6 cellular contexts compared by ENCODE assay signal in genomic region chrX:49042581-49043219, GRCh38. TPM values are rescaled to one million over a fixed set of nuclear protein-coding genes. Genes with fewer than 3 reads are reported as not detected.
DNase-seq lines count a peak whose midpoint lies in the region; FAIRE-seq and TF ChIP-seq lines count a peak whose summit lies in the region.

No MANE protein-coding gene starts in this region.

- CTCF ChIA-PET in AG04450 (lab: Charles Lee) (interaction anchor here (0.6 to 0.7 kb wide), 2 partner anchors 71 to 1972 kb away, joined by 3 read pairs; partner anchors contain the start of gene KCND1), H1 (lab: Charles Lee; ENCODE audit: partially characterized antibody) (interaction anchor here (0.6 kb wide), 1 partner anchor 101 kb away, joined by 4 read pairs; no protein-coding TSS in a partner anchor)

- POLR2A ChIA-PET in AG04450 (lab: Yijun Ruan, JAX) = interaction anchor here (0.6 to 2.5 kb wide), 14 partner anchors 8 to 1392 kb away, joined by 3 to 20 read pairs (median 5); partner anchors contain the start of genes ELK1, GRIPAP1, KCND1 and PQBP1
- POLR2A ChIA-PET in H1 (lab: Charles Lee; ENCODE audit: partially characterized antibody) = interaction anchor here (0.5 to 3.1 kb wide), 12 partner anchors 11 to 382 kb away, joined by 3 to 16 read pairs (median 4); partner anchors contain the start of genes CCDC120, GRIPAP1, KCND1 and PQBP1

- H4K8ac ChIP-seq in H1 (ENCODE audit: extremely low read depth, insufficient read depth, low read length) = no peak overlapping the region; the same call in 1 of the 2 replicates

- H3K4me3 ChIP-seq in AG04450 (ENCODE audit: low read depth, low read length) (peak overlapping the region; percentile 79), HL-60 (replicated peaks; ENCODE audit: insufficient read depth, low read length) (peak overlapping the region; percentile 62), H1 (ENCODE audit: extremely low read depth in 1 of 4, insufficient read depth in 2 of 4, low read depth in 3 of 4, low read length in 4 of 4) (peak overlapping the region; percentile 73 to 95 (median 86)), skeletal muscle cell (ENCODE audit: low read depth, low read length) (peak overlapping the region; percentile 71)

- H2BK12ac ChIP-seq in H1 (ENCODE audit: low read depth, low read length) = 0 out of 2 replicates have a peak overlapping the region, but pooled peaks have one; percentile 60

- H4K20me1 ChIP-seq in H1 (replicated peaks in 1 of 2; ENCODE audit: control insufficient read depth in 1 of 2, insufficient read depth in 2 of 2, low read length in 2 of 2) = no peaks in the 10 kb centered on the region

- peaks cover 6 to 13% (median 7%) of the 10 kb centered on the region in 4 experiments for H3K4me1 ChIP-seq in H1 (replicated peaks in 1 of 4; ENCODE audit: control insufficient read depth in 3 of 4, insufficient read depth in 4 of 4, low read length in 3 of 4)

- TF ChIP-seq RAD21 in H1 (IDR thresholded peaks at IDR 0.05 in 1 of 2, conservative IDR thresholded peaks at IDR 0.05 in 1 of 2; ENCODE audit: low read depth in 2 of 2, low read length in 2 of 2) = no peak

- H3K23me2 ChIP-seq in H1 (ENCODE audit: low read depth, low read length) = peaks cover 2% of the 10 kb centered on the region; the same call in 1 of the 2 replicates

- H3K4me2 ChIP-seq in H1 (ENCODE audit: insufficient read depth in 1 of 2, low read depth in 2 of 2, low read length in 2 of 2) = peak overlapping the region; percentile 67 to 75

- no peaks in the 10 kb centered on the region for H3K79me1 ChIP-seq in H1 (ENCODE audit: low read depth, low read length)

- H3K27ac ChIP-seq in AG04450 (ENCODE audit: low read depth, low read length) = peak overlapping the region; percentile 89
- peak overlapping the region; percentile 86 for H3K27ac ChIP-seq in HL-60 (replicated peaks)
- H3K27ac ChIP-seq in H1 (ENCODE audit: low read depth, low read length) = peak overlapping the region; percentile 81

- H2BK120ac ChIP-seq in H1 (replicated peaks; ENCODE audit: low read depth, low read length) = peak overlapping the region; percentile 67

- H3K9me3 ChIP-seq in AG04450 (ENCODE audit: control insufficient read depth, insufficient read depth, low read length) = no peaks in the 10 kb centered on the region
- no peaks in the 10 kb centered on the region for H3K9me3 ChIP-seq in H1 (ENCODE audit: insufficient read depth in 2 of 2, low read depth in 1 of 2, low read length in 1 of 2)

- H3K36me3 ChIP-seq in H1 (ENCODE audit: control insufficient read depth in 2 of 4, insufficient read depth in 4 of 4, low read length in 3 of 4) = peaks cover 7 to 19% (median 15%) of the 10 kb centered on the region in 4 experiments; a peak in 6 of 8 replicates

- H2BK5ac ChIP-seq in H1 (ENCODE audit: low read depth, low read length) = peak overlapping the region; percentile 85; the same call in 1 of the 2 replicates

- TF ChIP-seq EP300 in H1 (IDR thresholded peaks at IDR 0.05; ENCODE audit: borderline replicate concordance in 1 of 2, low read depth in 2 of 2, low read length in 2 of 2) = no peak

- H3K14ac ChIP-seq in H1 (ENCODE audit: insufficient read length) = no peak overlapping the region

- H2BK20ac ChIP-seq in H1 (ENCODE audit: low read length) = no peak overlapping the region

- no peak for DNase-seq in AG04450 (ENCODE audit: low read depth, low spot score)
- DNase-seq in HL-60 (ENCODE audit: low read depth in 1 of 2, low spot score in 1 of 2) = peak in 1 of 2 experiments; percentile 2
- DNase-seq in H1 (ENCODE audit: low read depth in 1 of 2, low spot score in 2 of 2) = no peak
- no peak for DNase-seq in skeletal muscle cell (ENCODE audit: low read depth)
- no peak for DNase-seq in SKM-1 (lab: John Stamatoyannopoulos, UW; ENCODE audit: unreplicated experiment)
- no peak for DNase-seq in iPS-NIHi7 (ENCODE audit: extremely low spot score)

- no peak overlapping the region for H3K56ac ChIP-seq in H1 (replicated peaks; ENCODE audit: insufficient read length, low read depth, low read length)

- no peak; a peak in 1 of 3 replicates for TF ChIP-seq POLR2A in H1 (IDR thresholded peaks at IDR 0.05; ENCODE audit: control extremely low read depth in 1 of 2, low read depth in 2 of 2, low read length in 2 of 2)

- H3K79me2 ChIP-seq in H1 (ENCODE audit: control insufficient read depth in 1 of 2, insufficient read depth in 2 of 2, low read length in 2 of 2) = peaks cover 9 to 32% of the 10 kb centered on the region in 2 experiments; a peak in 3 of 4 replicates

- WGBS in H1 (ENCODE audit: extremely low coverage in 1 of 2, insufficient coverage in 1 of 2, insufficient read length in 1 of 2, insufficient replicate concordance in 2 of 2, low coverage in 1 of 2, low lambda C conversion rate in 2 of 2, missing lambda C conversion rate in 1 of 2), 2 experiments = 5% methylated on average over 19 of the region's 29 CpGs; no CpG with 5 or more reads in 1 of the 2 experiments

- no peak overlapping the region; the same call in none of the 2 replicates for H3K18ac ChIP-seq in H1 (ENCODE audit: extremely low read depth, low read length)

- no peak overlapping the region for H2AK5ac ChIP-seq in H1 (ENCODE audit: low read depth, low read length)

- H3K27me3 ChIP-seq in AG04450 (ENCODE audit: control insufficient read depth, insufficient read depth, low read length) = no peaks in the 10 kb centered on the region
- H3K27me3 ChIP-seq in HL-60 (ENCODE audit: insufficient read depth, poor library complexity, severe bottlenecking) = no peaks in the 10 kb centered on the region
- H3K27me3 ChIP-seq in H1 (replicated peaks in 1 of 4; ENCODE audit: control insufficient read depth in 3 of 4, extremely low read depth in 1 of 4, insufficient read depth in 3 of 4, low read length in 3 of 4) = no peaks in the 10 kb centered on the region

- TF ChIP-seq CTCF in AG04450 (IDR thresholded peaks at IDR 0.05; ENCODE audit: low read depth, low read length) (no peak), HL-60 (IDR thresholded peaks at IDR 0.05; ENCODE audit: insufficient read depth, low read length) (no peak), H1 (IDR thresholded peaks at IDR 0.05; ENCODE audit: control extremely low read depth in 1 of 3, insufficient read depth in 1 of 3, low read depth in 1 of 3, low read length in 3 of 3) (no peak)

- H3K4ac ChIP-seq in H1 (replicated peaks; ENCODE audit: insufficient read length, low read depth, low read length) = no peak overlapping the region

- peak overlapping the region; percentile 81; the same call in 1 of the 2 replicates for H2BK15ac ChIP-seq in H1 (ENCODE audit: low read length)

- no peak overlapping the region for H3K23ac ChIP-seq in H1 (ENCODE audit: insufficient read length)

- no peak overlapping the region for H2AFZ ChIP-seq in H1 (ENCODE audit: low read length)

- peak overlapping the region; percentile 64 for H4K5ac ChIP-seq in H1 (ENCODE audit: insufficient read length, low read depth, low read length)

- no peak for FAIRE-seq in H1 (lab: Jason Lieb, UNC)

- H4K91ac ChIP-seq in H1 (replicated peaks; ENCODE audit: insufficient read length, low read length) = peak overlapping the region; percentile 66

- peak overlapping the region; percentile 13 to 82 (median 53) for H3K9ac ChIP-seq in H1 (replicated peaks in 1 of 4; ENCODE audit: extremely low read depth in 1 of 4, low read depth in 3 of 4, low read length in 3 of 4)

RNA-seq across cellular contexts. Expression of gene TFE3, which starts 0.5 kb away (rescaled TPM):
- polyA plus RNA-seq in AG04450 (2011; rRNA removed) (28.4 and 42.0 TPM in 2 replicates), H1 (2011; rRNA removed) (33.7 and 81.1 TPM in 2 replicates)
- polyA minus RNA-seq in AG04450 (2011; rRNA and poly(A)+ RNA removed) = 48.5 and 49.3 TPM in 2 replicates
- total RNA-seq in H1 (2021; fragmentation: NEBNext Ultra II Directional; extraction: Animal tissue kit (Norgen Biotek cat#: 25700)) = 52.9 and 55.2 TPM in 2 replicates
- 44.1 TPM for polyA plus RNA-seq in H1 (2011; cell fraction: cytosol; rRNA removed)
- 70.3 TPM for polyA plus RNA-seq in H1 (2011; cell fraction: nucleus; rRNA removed)
- polyA plus RNA-seq in H1 (2012, experiment 1 of 2) = 41.3 to 65.5 TPM (median 59.6 TPM) in 4 replicates
- 49.6 TPM for polyA plus RNA-seq in H1 (2012, experiment 2 of 2)
- polyA plus RNA-seq in H1 (2013, experiment 1 of 2) = 36.8 TPM
- 35.5 TPM for polyA plus RNA-seq in H1 (2013, experiment 2 of 2)
- polyA minus RNA-seq in H1 (2011; rRNA and poly(A)+ RNA removed) = 44.0 and 51.3 TPM in 2 replicates
- 51.0 TPM for polyA minus RNA-seq in H1 (2011; cell fraction: cytosol; rRNA and poly(A)+ RNA removed)
- polyA minus RNA-seq in H1 (2011; cell fraction: nucleus; rRNA and poly(A)+ RNA removed) = 28.0 TPM

RNA-seq across cellular contexts. Expression of gene CCDC120, which starts 16.1 kb away (rescaled TPM):
- 0.83 and 1.0 TPM in 2 replicates for polyA plus RNA-seq in AG04450 (2011; rRNA removed)
- 1.00 and 1.1 TPM in 2 replicates for polyA minus RNA-seq in AG04450 (2011; rRNA and poly(A)+ RNA removed)
- 11.8 and 11.9 TPM in 2 replicates for total RNA-seq in H1 (2021; fragmentation: NEBNext Ultra II Directional; extraction: Animal tissue kit (Norgen Biotek cat#: 25700))
- 4.9 and 8.6 TPM in 2 replicates for polyA plus RNA-seq in H1 (2011; rRNA removed)
- polyA plus RNA-seq in H1 (2011; cell fraction: cytosol; rRNA removed) = 5.2 TPM
- 16.9 TPM for polyA plus RNA-seq in H1 (2011; cell fraction: nucleus; rRNA removed)
- polyA plus RNA-seq in H1 (2012, experiment 1 of 2) = 7.7 to 10.3 TPM (median 9.3 TPM) in 4 replicates
- polyA plus RNA-seq in H1 (2012, experiment 2 of 2) = 7.5 TPM
- polyA plus RNA-seq in H1 (2013, experiment 1 of 2) = 7.6 TPM
- polyA plus RNA-seq in H1 (2013, experiment 2 of 2) = 7.6 TPM
- polyA minus RNA-seq in H1 (2011; rRNA and poly(A)+ RNA removed) = 3.1 and 5.0 TPM in 2 replicates
- 6.9 TPM for polyA minus RNA-seq in H1 (2011; cell fraction: cytosol; rRNA and poly(A)+ RNA removed)
- 5.9 TPM for polyA minus RNA-seq in H1 (2011; cell fraction: nucleus; rRNA and poly(A)+ RNA removed)

RNA-seq across cellular contexts. Expression of gene PRAF2, which starts 31.1 kb away (rescaled TPM):
- polyA plus RNA-seq in AG04450 (2011; rRNA removed) = 27.6 and 41.2 TPM in 2 replicates
- polyA minus RNA-seq in AG04450 (2011; rRNA and poly(A)+ RNA removed) = 25.3 and 29.3 TPM in 2 replicates
- total RNA-seq in H1 (2021; fragmentation: NEBNext Ultra II Directional; extraction: Animal tissue kit (Norgen Biotek cat#: 25700)) = 11.3 and 12.1 TPM in 2 replicates
- 15.4 and 18.9 TPM in 2 replicates for polyA plus RNA-seq in H1 (2011; rRNA removed)
- polyA plus RNA-seq in H1 (2011; cell fraction: cytosol; rRNA removed) = 10.0 TPM
- 16.8 TPM for polyA plus RNA-seq in H1 (2011; cell fraction: nucleus; rRNA removed)
- polyA plus RNA-seq in H1 (2012, experiment 1 of 2) = 19.2 to 23.8 TPM (median 20.4 TPM) in 4 replicates
- 21.6 TPM for polyA plus RNA-seq in H1 (2012, experiment 2 of 2)
- 32.0 TPM for polyA plus RNA-seq in H1 (2013, experiment 1 of 2)
- polyA plus RNA-seq in H1 (2013, experiment 2 of 2) = 35.7 TPM
- polyA minus RNA-seq in H1 (2011; rRNA and poly(A)+ RNA removed) = 5.8 and 6.2 TPM in 2 replicates
- polyA minus RNA-seq in H1 (2011; cell fraction: cytosol; rRNA and poly(A)+ RNA removed) = 11.2 TPM
- 5.5 TPM for polyA minus RNA-seq in H1 (2011; cell fraction: nucleus; rRNA and poly(A)+ RNA removed)

RNA-seq across cellular contexts. Expression of gene WDR45, which starts 37.0 kb away (rescaled TPM):
- polyA plus RNA-seq in AG04450 (2011; rRNA removed) = 78.4 and 96.1 TPM in 2 replicates
- polyA minus RNA-seq in AG04450 (2011; rRNA and poly(A)+ RNA removed) = 59.5 and 106 TPM in 2 replicates
- total RNA-seq in H1 (2021; fragmentation: NEBNext Ultra II Directional; extraction: Animal tissue kit (Norgen Biotek cat#: 25700)) = 26.0 and 27.9 TPM in 2 replicates
- 49.7 and 50.6 TPM in 2 replicates for polyA plus RNA-seq in H1 (2011; rRNA removed)
- 51.8 TPM for polyA plus RNA-seq in H1 (2011; cell fraction: cytosol; rRNA removed)
- 104 TPM for polyA plus RNA-seq in H1 (2011; cell fraction: nucleus; rRNA removed)
- polyA plus RNA-seq in H1 (2012, experiment 1 of 2) = 32.3 to 42.3 TPM (median 33.9 TPM) in 4 replicates
- 62.2 TPM for polyA plus RNA-seq in H1 (2012, experiment 2 of 2)
- polyA plus RNA-seq in H1 (2013, experiment 1 of 2) = 19.3 TPM
- 17.3 TPM for polyA plus RNA-seq in H1 (2013, experiment 2 of 2)
- 49.9 and 58.4 TPM in 2 replicates for polyA minus RNA-seq in H1 (2011; rRNA and poly(A)+ RNA removed)
- 20.3 TPM for polyA minus RNA-seq in H1 (2011; cell fraction: cytosol; rRNA and poly(A)+ RNA removed)
- 51.7 TPM for polyA minus RNA-seq in H1 (2011; cell fraction: nucleus; rRNA and poly(A)+ RNA removed)

RNA-seq across cellular contexts. Expression of gene GRIPAP1, which starts 40.6 kb away (rescaled TPM):
- 24.3 and 25.0 TPM in 2 replicates for polyA plus RNA-seq in AG04450 (2011; rRNA removed)
- polyA minus RNA-seq in AG04450 (2011; rRNA and poly(A)+ RNA removed) = 18.3 and 21.1 TPM in 2 replicates
- 44.5 and 55.9 TPM in 2 replicates for total RNA-seq in H1 (2021; fragmentation: NEBNext Ultra II Directional; extraction: Animal tissue kit (Norgen Biotek cat#: 25700))
- 21.6 and 26.6 TPM in 2 replicates for polyA plus RNA-seq in H1 (2011; rRNA removed)
- polyA plus RNA-seq in H1 (2011; cell fraction: cytosol; rRNA removed) = 48.8 TPM
- 109 TPM for polyA plus RNA-seq in H1 (2011; cell fraction: nucleus; rRNA removed)
- polyA plus RNA-seq in H1 (2012, experiment 1 of 2) = 48.2 to 66.4 TPM (median 56.0 TPM) in 4 replicates
- polyA plus RNA-seq in H1 (2012, experiment 2 of 2) = 9.6 TPM
- polyA plus RNA-seq in H1 (2013, experiment 1 of 2) = 21.7 TPM
- 20.1 TPM for polyA plus RNA-seq in H1 (2013, experiment 2 of 2)
- 21.2 and 32.0 TPM in 2 replicates for polyA minus RNA-seq in H1 (2011; rRNA and poly(A)+ RNA removed)
- 14.7 TPM for polyA minus RNA-seq in H1 (2011; cell fraction: cytosol; rRNA and poly(A)+ RNA removed)
- 39.5 TPM for polyA minus RNA-seq in H1 (2011; cell fraction: nucleus; rRNA and poly(A)+ RNA removed)
